In the genomic region with DNA sequence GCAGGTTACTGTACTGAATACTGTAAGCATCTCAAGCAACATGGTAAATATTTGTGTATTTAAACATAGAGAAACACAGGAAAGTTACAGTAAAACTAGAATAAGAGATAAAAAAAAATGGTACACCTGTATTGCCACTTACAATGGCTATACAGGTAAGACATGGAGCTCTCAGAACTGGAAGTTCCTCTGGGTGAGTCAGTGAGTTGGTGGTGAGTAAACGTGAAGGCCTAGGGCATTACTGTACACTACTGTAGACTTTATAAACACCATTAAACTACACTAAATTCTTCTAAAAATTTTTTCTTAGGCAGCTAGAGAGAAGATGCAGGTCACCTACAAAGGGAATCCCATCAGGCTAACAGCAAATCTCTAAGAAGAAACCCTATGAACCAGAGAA, we compare ENCODE assay signal across 21 cellular contexts.
A peak's percentile ranks its signal among the peaks of the same experiment; 100 is the strongest.
DNase-seq lines count a peak whose midpoint lies in the region; ATAC-seq and TF ChIP-seq lines count a peak whose summit lies in the region.
"Had no signal": no experiment of that assay in that cellular context is flagged by ENCODE, and none has a peak within 500 bp of the region (broad histone marks: within the 10 kb centered on the region; RNA-seq: fewer than 3 reads in every experiment).

No MANE protein-coding gene starts in this region.

- peak; percentile 88 for ATAC-seq in RWPE2 (ENCODE audit: low read depth)
- peak; percentile 93 for ATAC-seq in foreskin keratinocyte
- ATAC-seq in HG02798 (IDR thresholded peaks at IDR 0.05; ENCODE audit: poor library complexity, unreplicated experiment) = no peak
- no peak for ATAC-seq in stimulated activated memory B cell treated with anti-CD40 and anti-IgM and Interleukin-4, amounts not matched to agents 10 μg/mL and 1 μg/mL and 100 μg/mL, for 72 hours
- ATAC-seq: GM23338 had no signal

- H3K4me3 ChIP-seq in RWPE2 (ENCODE audit: severe bottlenecking) = no peak overlapping the region
- H3K4me3 ChIP-seq: BLaER1 treated with 17β-estradiol and CSF1 and Interleukin-3, amounts not matched to agents 10 nM and 100 nM; GM23338 had no signal

- no peak overlapping the region for H3K27ac Mint-ChIP-seq in stimulated activated memory B cell treated with anti-CD40 and anti-IgM and Interleukin-4, amounts not matched to agents 10 μg/mL and 1 μg/mL and 100 μg/mL, for 72 hours
- H3K27ac Mint-ChIP-seq: CD4-positive, alpha-beta memory T cell; GM23338; H9; HFFc6 had no signal

- H3K4me1 ChIP-seq in RWPE2 (ENCODE audit: insufficient read depth, poor library complexity, severe bottlenecking) (no peaks in the 10 kb centered on the region), foreskin keratinocyte (no peaks in the 10 kb centered on the region)
- H3K4me1 ChIP-seq: BE2C; BLaER1 treated with 17β-estradiol and CSF1 and Interleukin-3, amounts not matched to agents 10 nM and 100 nM had no signal

- no peak overlapping the region for H3K4me3 Mint-ChIP-seq in stimulated activated memory B cell treated with anti-CD40 and anti-IgM and Interleukin-4, amounts not matched to agents 10 μg/mL and 1 μg/mL and 100 μg/mL, for 72 hours
- H3K4me3 Mint-ChIP-seq: CD4-positive, alpha-beta memory T cell; GM23338; H9; HFFc6 had no signal

- H3K4me1 Mint-ChIP-seq in stimulated activated memory B cell treated with anti-CD40 and anti-IgM and Interleukin-4, amounts not matched to agents 10 μg/mL and 1 μg/mL and 100 μg/mL, for 72 hours = no peaks in the 10 kb centered on the region
- H3K4me1 Mint-ChIP-seq: CD4-positive, alpha-beta memory T cell; GM23338 had no signal

- H3K27ac ChIP-seq in RWPE2 (ENCODE audit: poor library complexity, severe bottlenecking) = no peak overlapping the region
- no peak overlapping the region for H3K27ac ChIP-seq in foreskin keratinocyte
- H3K27ac ChIP-seq: 22Rv1; BLaER1 treated with 17β-estradiol and CSF1 and Interleukin-3, amounts not matched to agents 10 nM and 100 nM had no signal

- no peaks in the 10 kb centered on the region for H3K27me3 Mint-ChIP-seq in stimulated activated memory B cell treated with anti-CD40 and anti-IgM and Interleukin-4, amounts not matched to agents 10 μg/mL and 1 μg/mL and 100 μg/mL, for 72 hours
- H3K27me3 Mint-ChIP-seq: CD4-positive, alpha-beta memory T cell had no signal

- H3K27me3 ChIP-seq in RWPE2 (ENCODE audit: insufficient read depth, poor library complexity, severe bottlenecking) (no peaks in the 10 kb centered on the region), foreskin keratinocyte (no peaks in the 10 kb centered on the region)
- H3K27me3 ChIP-seq: BE2C; BLaER1 treated with 17β-estradiol and CSF1 and Interleukin-3, amounts not matched to agents 10 nM and 100 nM had no signal

- no peaks in the 10 kb centered on the region for H3K36me3 ChIP-seq in RWPE2 (ENCODE audit: low read depth)
- H3K36me3 ChIP-seq: BE2C; BLaER1 treated with 17β-estradiol and CSF1 and Interleukin-3, amounts not matched to agents 10 nM and 100 nM had no signal

- H3K36me3 Mint-ChIP-seq in stimulated activated memory B cell treated with anti-CD40 and anti-IgM and Interleukin-4, amounts not matched to agents 10 μg/mL and 1 μg/mL and 100 μg/mL, for 72 hours = no peaks in the 10 kb centered on the region
- H3K36me3 Mint-ChIP-seq: CD4-positive, alpha-beta memory T cell had no signal

- DNase-seq in SIG-M5 treated with dmso at 0.1 percent for 504 hours (lab: John Stamatoyannopoulos, UW; ENCODE audit: unreplicated experiment) = peak; percentile 67
- no peak for DNase-seq in SIG-M5 (lab: John Stamatoyannopoulos, UW)
- peak; percentile 11 for DNase-seq in ELR (ENCODE audit: low read depth)
- no peak for DNase-seq in RWPE2 (ENCODE audit: low spot score)
- peak; percentile 48 to 77 for DNase-seq in foreskin keratinocyte
- no peak for DNase-seq in central memory CD4-positive, alpha-beta T cell
- DNase-seq: AML-193; BE2C; Calu3; CD4-positive, alpha-beta memory T cell; COR-L47; DMS79; EL; GF-D8; H9; HFFc6 had no signal

- H3K9me3 Mint-ChIP-seq in stimulated activated memory B cell treated with anti-CD40 and anti-IgM and Interleukin-4, amounts not matched to agents 10 μg/mL and 1 μg/mL and 100 μg/mL, for 72 hours = peaks cover 6% of the 10 kb centered on the region
- H3K9me3 Mint-ChIP-seq: GM23338 had no signal

- H3K9me3 ChIP-seq in RWPE2 (ENCODE audit: severe bottlenecking) = no peaks in the 10 kb centered on the region
- H3K9me3 ChIP-seq: BE2C had no signal

- TF ChIP-seq CTCF in RWPE2 (IDR thresholded peaks at IDR 0.05; ENCODE audit: poor library complexity, severe bottlenecking) = no peak
- TF ChIP-seq CTCF in foreskin keratinocyte (conservative IDR thresholded peaks at IDR 0.05) = no peak

Comparison
In these comparisons a context has a peak if more than half of its experiments do, and no peak if none do; other contexts are left out.
1. DNase-seq: peak in SIG-M5 treated with dmso at 0.1 percent for 504 hours (single experiment), ELR (single experiment) and foreskin keratinocyte (2 of 2); none in SIG-M5 (single experiment), RWPE2 (single experiment) and central memory CD4-positive, alpha-beta T cell (single experiment).
2. ATAC-seq: peak in RWPE2 (single experiment) and foreskin keratinocyte (single experiment); none in HG02798 (single experiment) and stimulated activated memory B cell treated with anti-CD40 and anti-IgM and Interleukin-4, amounts not matched to agents 10 μg/mL and 1 μg/mL and 100 μg/mL, for 72 hours (single experiment).